ENCODE assay signal across 1 cellular context in the genomic region with DNA sequence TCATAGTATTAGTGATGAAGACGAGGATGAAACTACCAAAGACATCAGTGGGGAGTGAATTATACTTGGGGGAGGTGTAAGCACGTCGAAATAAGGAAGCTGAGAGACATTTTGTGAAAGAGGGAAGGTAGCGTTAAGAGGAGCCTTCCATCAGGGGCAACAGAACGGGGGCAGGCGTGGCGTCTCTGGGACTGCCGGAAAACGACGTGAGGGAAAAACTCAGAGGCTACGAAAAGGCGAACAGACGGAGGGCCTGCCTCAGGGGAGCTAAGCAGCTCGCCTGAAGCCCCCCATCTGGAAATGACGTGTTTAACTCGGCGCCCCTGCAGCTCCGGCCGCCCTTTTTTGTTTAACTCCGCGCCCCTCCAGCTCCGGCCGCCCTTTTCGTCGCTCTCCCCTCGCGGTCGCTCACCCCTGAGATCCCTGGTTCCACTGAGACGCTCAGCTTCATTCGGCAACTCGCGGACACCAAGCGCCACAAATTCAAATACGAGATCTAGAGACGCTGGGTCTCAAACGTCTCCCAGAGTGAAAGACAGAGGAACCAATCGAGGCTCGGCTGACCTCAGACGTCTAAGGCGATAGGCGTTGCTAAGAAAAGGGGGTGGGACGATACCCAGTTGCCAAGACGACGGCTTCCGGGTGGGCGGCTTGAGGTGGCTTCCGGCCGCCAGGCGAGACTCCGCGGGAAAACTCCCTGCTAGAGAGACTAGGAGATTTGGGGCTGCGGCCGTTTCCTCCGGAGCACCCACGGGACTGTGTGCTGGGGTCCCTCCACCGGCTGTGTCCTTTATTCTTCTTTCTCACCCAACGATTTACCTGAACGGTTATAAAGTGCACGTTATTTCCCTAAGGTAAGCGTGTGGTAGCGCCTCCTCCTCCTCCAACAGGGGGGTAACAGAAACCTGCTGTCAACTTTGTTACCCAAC.
A peak's percentile ranks its signal among the peaks of the same experiment; 100 is the strongest.
TF ChIP-seq lines count a peak whose summit lies in the region.

No MANE protein-coding gene starts in this region.

TF ChIP-seq in K562, 482 proteins besides CTCF, POLR2A, EP300 and RAD21 (continued from another document and continues in another):
- TF ChIP-seq PRMT5 (CRISPR knock-in tag; IDR thresholded peaks at IDR 0.05) = no peak
- TF ChIP-seq, protein P1, sequence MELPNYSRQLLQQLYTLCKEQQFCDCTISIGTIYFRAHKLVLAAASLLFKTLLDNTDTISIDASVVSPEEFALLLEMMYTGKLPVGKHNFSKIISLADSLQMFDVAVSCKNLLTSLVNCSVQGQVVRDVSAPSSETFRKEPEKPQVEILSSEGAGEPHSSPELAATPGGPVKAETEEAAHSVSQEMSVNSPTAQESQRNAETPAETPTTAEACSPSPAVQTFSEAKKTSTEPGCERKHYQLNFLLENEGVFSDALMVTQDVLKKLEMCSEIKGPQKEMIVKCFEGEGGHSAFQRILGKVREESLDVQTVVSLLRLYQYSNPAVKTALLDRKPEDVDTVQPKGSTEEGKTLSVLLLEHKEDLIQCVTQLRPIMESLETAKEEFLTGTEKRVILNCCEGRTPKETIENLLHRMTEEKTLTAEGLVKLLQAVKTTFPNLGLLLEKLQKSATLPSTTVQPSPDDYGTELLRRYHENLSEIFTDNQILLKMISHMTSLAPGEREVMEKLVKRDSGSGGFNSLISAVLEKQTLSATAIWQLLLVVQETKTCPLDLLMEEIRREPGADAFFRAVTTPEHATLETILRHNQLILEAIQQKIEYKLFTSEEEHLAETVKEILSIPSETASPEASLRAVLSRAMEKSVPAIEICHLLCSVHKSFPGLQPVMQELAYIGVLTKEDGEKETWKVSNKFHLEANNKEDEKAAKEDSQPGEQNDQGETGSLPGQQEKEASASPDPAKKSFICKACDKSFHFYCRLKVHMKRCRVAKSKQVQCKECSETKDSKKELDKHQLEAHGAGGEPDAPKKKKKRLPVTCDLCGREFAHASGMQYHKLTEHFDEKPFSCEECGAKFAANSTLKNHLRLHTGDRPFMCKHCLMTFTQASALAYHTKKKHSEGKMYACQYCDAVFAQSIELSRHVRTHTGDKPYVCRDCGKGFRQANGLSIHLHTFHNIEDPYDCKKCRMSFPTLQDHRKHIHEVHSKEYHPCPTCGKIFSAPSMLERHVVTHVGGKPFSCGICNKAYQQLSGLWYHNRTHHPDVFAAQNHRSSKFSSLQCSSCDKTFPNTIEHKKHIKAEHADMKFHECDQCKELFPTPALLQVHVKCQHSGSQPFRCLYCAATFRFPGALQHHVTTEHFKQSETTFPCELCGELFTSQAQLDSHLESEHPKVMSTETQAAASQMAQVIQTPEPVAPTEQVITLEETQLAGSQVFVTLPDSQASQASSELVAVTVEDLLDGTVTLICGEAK (IDR thresholded peaks at IDR 0.05) = peak; percentile 93
- TF ChIP-seq, protein P1 (CRISPR knock-in tag; IDR thresholded peaks at IDR 0.05) = no peak
- TF ChIP-seq, protein P2, sequence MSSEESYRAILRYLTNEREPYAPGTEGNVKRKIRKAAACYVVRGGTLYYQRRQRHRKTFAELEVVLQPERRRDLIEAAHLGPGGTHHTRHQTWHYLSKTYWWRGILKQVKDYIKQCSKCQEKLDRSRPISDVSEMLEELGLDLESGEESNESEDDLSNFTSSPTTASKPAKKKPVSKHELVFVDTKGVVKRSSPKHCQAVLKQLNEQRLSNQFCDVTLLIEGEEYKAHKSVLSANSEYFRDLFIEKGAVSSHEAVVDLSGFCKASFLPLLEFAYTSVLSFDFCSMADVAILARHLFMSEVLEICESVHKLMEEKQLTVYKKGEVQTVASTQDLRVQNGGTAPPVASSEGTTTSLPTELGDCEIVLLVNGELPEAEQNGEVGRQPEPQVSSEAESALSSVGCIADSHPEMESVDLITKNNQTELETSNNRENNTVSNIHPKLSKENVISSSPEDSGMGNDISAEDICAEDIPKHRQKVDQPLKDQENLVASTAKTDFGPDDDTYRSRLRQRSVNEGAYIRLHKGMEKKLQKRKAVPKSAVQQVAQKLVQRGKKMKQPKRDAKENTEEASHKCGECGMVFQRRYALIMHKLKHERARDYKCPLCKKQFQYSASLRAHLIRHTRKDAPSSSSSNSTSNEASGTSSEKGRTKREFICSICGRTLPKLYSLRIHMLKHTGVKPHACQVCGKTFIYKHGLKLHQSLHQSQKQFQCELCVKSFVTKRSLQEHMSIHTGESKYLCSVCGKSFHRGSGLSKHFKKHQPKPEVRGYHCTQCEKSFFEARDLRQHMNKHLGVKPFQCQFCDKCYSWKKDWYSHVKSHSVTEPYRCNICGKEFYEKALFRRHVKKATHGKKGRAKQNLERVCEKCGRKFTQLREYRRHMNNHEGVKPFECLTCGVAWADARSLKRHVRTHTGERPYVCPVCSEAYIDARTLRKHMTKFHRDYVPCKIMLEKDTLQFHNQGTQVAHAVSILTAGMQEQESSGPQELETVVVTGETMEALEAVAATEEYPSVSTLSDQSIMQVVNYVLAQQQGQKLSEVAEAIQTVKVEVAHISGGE (CRISPR knock-in tag; IDR thresholded peaks at IDR 0.05) = peak in 1 of 3 experiments; percentile 54; a peak in 1 of 6 replicates
- no peak for TF ChIP-seq NCOA1 (IDR thresholded peaks at IDR 0.05; ENCODE audit: low read depth)
- TF ChIP-seq GATAD2A (IDR thresholded peaks at IDR 0.05) = no peak
- no peak for TF ChIP-seq TOE1 (IDR thresholded peaks at IDR 0.05; ENCODE audit: borderline replicate concordance)
- TF ChIP-seq TOE1 (CRISPR knock-in tag; IDR thresholded peaks at IDR 0.05; ENCODE audit: borderline replicate concordance, low read depth) = no peak
- no peak for TF ChIP-seq SLC30A9 (CRISPR knock-in tag; IDR thresholded peaks at IDR 0.05)
- TF ChIP-seq KDM2B (CRISPR knock-in tag; IDR thresholded peaks at IDR 0.05) = no peak
- no peak for TF ChIP-seq ZNF143 (CRISPR knock-in tag; IDR thresholded peaks at IDR 0.05)
- TF ChIP-seq, protein P3, sequence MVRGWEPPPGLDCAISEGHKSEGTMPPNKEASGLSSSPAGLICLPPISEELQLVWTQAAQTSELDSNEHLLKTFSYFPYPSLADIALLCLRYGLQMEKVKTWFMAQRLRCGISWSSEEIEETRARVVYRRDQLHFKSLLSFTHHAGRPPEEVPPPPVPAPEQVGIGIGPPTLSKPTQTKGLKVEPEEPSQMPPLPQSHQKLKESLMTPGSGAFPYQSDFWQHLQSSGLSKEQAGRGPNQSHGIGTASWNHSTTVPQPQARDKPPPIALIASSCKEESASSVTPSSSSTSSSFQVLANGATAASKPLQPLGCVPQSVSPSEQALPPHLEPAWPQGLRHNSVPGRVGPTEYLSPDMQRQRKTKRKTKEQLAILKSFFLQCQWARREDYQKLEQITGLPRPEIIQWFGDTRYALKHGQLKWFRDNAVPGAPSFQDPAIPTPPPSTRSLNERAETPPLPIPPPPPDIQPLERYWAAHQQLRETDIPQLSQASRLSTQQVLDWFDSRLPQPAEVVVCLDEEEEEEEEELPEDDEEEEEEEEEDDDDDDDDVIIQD (CRISPR knock-in tag; IDR thresholded peaks at IDR 0.05) = no peak
- no peak for TF ChIP-seq ETS2 (tag; IDR thresholded peaks at IDR 0.05; ENCODE audit: borderline replicate concordance, poor library complexity, severe bottlenecking)
- TF ChIP-seq TBP (optimal IDR thresholded peaks at IDR 0.05; ENCODE audit: low read depth, low read length) = peak; percentile 62
- no peak for TF ChIP-seq FOSL1 (tag; conservative IDR thresholded peaks at IDR 0.05)
- TF ChIP-seq CCNT2 (IDR thresholded peaks at IDR 0.05; ENCODE audit: borderline replicate concordance, extremely low read depth, insufficient read length, low read depth, low read length) = no peak
- no peak for TF ChIP-seq ILK (tag; IDR thresholded peaks at IDR 0.05; ENCODE audit: borderline replicate concordance, low read depth)
- no peak for TF ChIP-seq ZNF696 (CRISPR knock-in tag; conservative IDR thresholded peaks at IDR 0.05)
- TF ChIP-seq ZNF316 (IDR thresholded peaks at IDR 0.05) = no peak
- no peak for TF ChIP-seq CHD1 (IDR thresholded peaks at IDR 0.05; ENCODE audit: low read length)
- TF ChIP-seq, protein P4, sequence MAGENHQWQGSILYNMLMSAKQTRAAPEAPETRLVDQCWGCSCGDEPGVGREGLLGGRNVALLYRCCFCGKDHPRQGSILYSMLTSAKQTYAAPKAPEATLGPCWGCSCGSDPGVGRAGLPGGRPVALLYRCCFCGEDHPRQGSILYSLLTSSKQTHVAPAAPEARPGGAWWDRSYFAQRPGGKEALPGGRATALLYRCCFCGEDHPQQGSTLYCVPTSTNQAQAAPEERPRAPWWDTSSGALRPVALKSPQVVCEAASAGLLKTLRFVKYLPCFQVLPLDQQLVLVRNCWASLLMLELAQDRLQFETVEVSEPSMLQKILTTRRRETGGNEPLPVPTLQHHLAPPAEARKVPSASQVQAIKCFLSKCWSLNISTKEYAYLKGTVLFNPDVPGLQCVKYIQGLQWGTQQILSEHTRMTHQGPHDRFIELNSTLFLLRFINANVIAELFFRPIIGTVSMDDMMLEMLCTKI (IDR thresholded peaks at IDR 0.05; ENCODE audit: partially characterized antibody) = no peak
- TF ChIP-seq SP2 (IDR thresholded peaks at IDR 0.05; ENCODE audit: extremely low read depth, low read depth, low read length, poor library complexity, severe bottlenecking) = peak; percentile 80
- peak; percentile 87 for TF ChIP-seq GABPB1 (CRISPR knock-in tag; IDR thresholded peaks at IDR 0.05)
- no peak for TF ChIP-seq ZNF347 (CRISPR knock-in tag; IDR thresholded peaks at IDR 0.05; ENCODE audit: low read depth)
- no peak for TF ChIP-seq SAFB (IDR thresholded peaks at IDR 0.05; ENCODE audit: borderline replicate concordance, low read depth, low read length)
- TF ChIP-seq KLF13 (tag; IDR thresholded peaks at IDR 0.05; ENCODE audit: borderline replicate concordance, low read depth) = peak; percentile 35; the same call in 1 of the 2 replicates
- TF ChIP-seq ZFP36 (IDR thresholded peaks at IDR 0.05; ENCODE audit: low read depth, low read length, partially characterized antibody) = no peak
- TF ChIP-seq, protein P5, sequence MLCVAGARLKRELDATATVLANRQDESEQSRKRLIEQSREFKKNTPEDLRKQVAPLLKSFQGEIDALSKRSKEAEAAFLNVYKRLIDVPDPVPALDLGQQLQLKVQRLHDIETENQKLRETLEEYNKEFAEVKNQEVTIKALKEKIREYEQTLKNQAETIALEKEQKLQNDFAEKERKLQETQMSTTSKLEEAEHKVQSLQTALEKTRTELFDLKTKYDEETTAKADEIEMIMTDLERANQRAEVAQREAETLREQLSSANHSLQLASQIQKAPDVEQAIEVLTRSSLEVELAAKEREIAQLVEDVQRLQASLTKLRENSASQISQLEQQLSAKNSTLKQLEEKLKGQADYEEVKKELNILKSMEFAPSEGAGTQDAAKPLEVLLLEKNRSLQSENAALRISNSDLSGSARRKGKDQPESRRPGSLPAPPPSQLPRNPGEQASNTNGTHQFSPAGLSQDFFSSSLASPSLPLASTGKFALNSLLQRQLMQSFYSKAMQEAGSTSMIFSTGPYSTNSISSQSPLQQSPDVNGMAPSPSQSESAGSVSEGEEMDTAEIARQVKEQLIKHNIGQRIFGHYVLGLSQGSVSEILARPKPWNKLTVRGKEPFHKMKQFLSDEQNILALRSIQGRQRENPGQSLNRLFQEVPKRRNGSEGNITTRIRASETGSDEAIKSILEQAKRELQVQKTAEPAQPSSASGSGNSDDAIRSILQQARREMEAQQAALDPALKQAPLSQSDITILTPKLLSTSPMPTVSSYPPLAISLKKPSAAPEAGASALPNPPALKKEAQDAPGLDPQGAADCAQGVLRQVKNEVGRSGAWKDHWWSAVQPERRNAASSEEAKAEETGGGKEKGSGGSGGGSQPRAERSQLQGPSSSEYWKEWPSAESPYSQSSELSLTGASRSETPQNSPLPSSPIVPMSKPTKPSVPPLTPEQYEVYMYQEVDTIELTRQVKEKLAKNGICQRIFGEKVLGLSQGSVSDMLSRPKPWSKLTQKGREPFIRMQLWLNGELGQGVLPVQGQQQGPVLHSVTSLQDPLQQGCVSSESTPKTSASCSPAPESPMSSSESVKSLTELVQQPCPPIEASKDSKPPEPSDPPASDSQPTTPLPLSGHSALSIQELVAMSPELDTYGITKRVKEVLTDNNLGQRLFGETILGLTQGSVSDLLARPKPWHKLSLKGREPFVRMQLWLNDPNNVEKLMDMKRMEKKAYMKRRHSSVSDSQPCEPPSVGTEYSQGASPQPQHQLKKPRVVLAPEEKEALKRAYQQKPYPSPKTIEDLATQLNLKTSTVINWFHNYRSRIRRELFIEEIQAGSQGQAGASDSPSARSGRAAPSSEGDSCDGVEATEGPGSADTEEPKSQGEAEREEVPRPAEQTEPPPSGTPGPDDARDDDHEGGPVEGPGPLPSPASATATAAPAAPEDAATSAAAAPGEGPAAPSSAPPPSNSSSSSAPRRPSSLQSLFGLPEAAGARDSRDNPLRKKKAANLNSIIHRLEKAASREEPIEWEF (CRISPR knock-in tag; IDR thresholded peaks at IDR 0.05) = no peak
- TF ChIP-seq SRSF3 (IDR thresholded peaks at IDR 0.05; ENCODE audit: insufficient read depth, low read length) = no peak
- no peak for TF ChIP-seq NR2C2 (CRISPR knock-in tag; IDR thresholded peaks at IDR 0.05)
- peak; percentile 67; the same call in 1 of the 2 replicates for TF ChIP-seq NR2C2 (tag; IDR thresholded peaks at IDR 0.05)
